Comparison of ENCODE assay signal across 23 cellular contexts in genomic region chr22:18058770-18059169, GRCh38. TPM values are rescaled to one million over a fixed set of nuclear protein-coding genes. Genes with fewer than 3 reads are reported as not detected.
DNase-seq lines count a peak whose midpoint lies in the region; TF ChIP-seq lines count a peak whose summit lies in the region.
"Had no signal": no experiment of that assay in that cellular context is flagged by ENCODE, and none has a peak within 500 bp of the region (broad histone marks: within the 10 kb centered on the region; RNA-seq: fewer than 3 reads in every experiment).

No MANE protein-coding gene starts in this region.

- H3K27ac Mint-ChIP-seq in H9, result no peak overlapping the region
- H3K27ac Mint-ChIP-seq: activated CD4-positive, alpha-beta T cell treated with anti-CD3 and anti-CD28 coated beads, Interleukin-2, amount 10 ng/mL, durations not matched to agents 24 days and 14 days; activated CD8-positive, alpha-beta memory T cell treated with anti-CD3 and anti-CD28 coated beads, Interleukin-2, amount 10 ng/mL, durations not matched to agents 7 days and 5 days; activated naive CD4-positive, alpha-beta T cell treated with anti-CD3 and anti-CD28 coated beads for 36 hours; activated T-cell treated with anti-CD3 and anti-CD28 coated beads, Interleukin-2, amount 50 U/mL, for 72 hours had no signal

- no peak overlapping the region for H3K4ac ChIP-seq in H9 (ENCODE audit: low read depth, low read length)

- no peak overlapping the region for H2AK5ac ChIP-seq in H9 (ENCODE audit: insufficient read length, low read length)

- H3K18ac ChIP-seq in H9 (ENCODE audit: insufficient read length, low read depth, low read length), result no peak overlapping the region

- H3K4me1 ChIP-seq in OCI-LY3 (ENCODE audit: low read length) (peaks cover 69% of the 10 kb centered on the region), hepatocyte (ENCODE audit: insufficient read depth) (peaks cover 49% of the 10 kb centered on the region), spleen (peaks cover 8 to 77% (median 40%) of the 10 kb centered on the region in 6 donors), uterus (peaks cover 9 to 13% of the 10 kb centered on the region in 2 donors), H9 (ENCODE audit: insufficient read depth, low read length) (no peaks in the 10 kb centered on the region)

- no peaks in the 10 kb centered on the region for H4K20me1 ChIP-seq in OCI-LY3 (ENCODE audit: insufficient read depth, low read length)
- H4K20me1 ChIP-seq in hepatocyte (ENCODE audit: insufficient read depth, poor library complexity, severe bottlenecking), result no peaks in the 10 kb centered on the region
- H4K20me1 ChIP-seq in H9 (ENCODE audit: control insufficient read depth, insufficient read depth, insufficient read length), result peaks cover 3% of the 10 kb centered on the region

- H3K4me2 ChIP-seq in OCI-LY3 (ENCODE audit: low read length), result peak overlapping the region; percentile 58
- H3K4me2 ChIP-seq in hepatocyte, result peak overlapping the region; percentile 26
- H3K4me2 ChIP-seq in H9 (ENCODE audit: insufficient read depth, insufficient read length, low read length), result no peak overlapping the region

- 94% methylated on average over 6 of the region's 6 CpGs for WGBS in hepatocyte (ENCODE audit: low lambda C conversion rate, missing lambda C conversion rate)
- 78 to 95% (median 95%) methylated on average over 6 of the region's 6 CpGs for WGBS in spleen, 5 donors
- WGBS in H9 (ENCODE audit: extremely low coverage, insufficient read length, low lambda C conversion rate), result no CpG with 5 or more reads among the region's 6 CpGs

- H2BK12ac ChIP-seq in H9 (ENCODE audit: insufficient read length, low read depth, low read length), result no peak overlapping the region

- TF ChIP-seq CTCF in OCI-LY3 (IDR thresholded peaks at IDR 0.05; ENCODE audit: low read depth, low read length) (no peak), hepatocyte (IDR thresholded peaks at IDR 0.05; ENCODE audit: poor library complexity) (no peak), spleen (IDR thresholded peaks at IDR 0.05 in 8 of 11, conservative IDR thresholded peaks at IDR 0.05 in 3 of 11) (no peak), uterus (IDR thresholded peaks at IDR 0.05) (no peak), GM10248 (IDR thresholded peaks at IDR 0.05; ENCODE audit: control extremely low read depth, extremely low read depth, low read depth, missing control alignments) (no peak), H9 (conservative IDR thresholded peaks at IDR 0.05) (no peak)

- no peaks in the 10 kb centered on the region for H3K36me3 ChIP-seq in OCI-LY3 (replicated peaks; ENCODE audit: low read depth, low read length)
- no peaks in the 10 kb centered on the region for H3K36me3 ChIP-seq in hepatocyte (replicated peaks; ENCODE audit: insufficient read depth, low read depth)
- no peaks in the 10 kb centered on the region for H3K36me3 ChIP-seq in spleen
- no peaks in the 10 kb centered on the region for H3K36me3 ChIP-seq in uterus
- H3K36me3 ChIP-seq: breast epithelium had no signal

- DNase-seq in hepatocyte (ENCODE audit: low spot score) (no peak), spleen (peak; percentile 44), uterus (no peak), GM10248 (ENCODE audit: extremely low spot score) (no peak), H9 (no peak)
- DNase-seq in activated naive CD4-positive, alpha-beta T cell treated with Interleukin-2 at 50 U/mL for 16 hours, result no peak
- DNase-seq: activated CD4-positive, alpha-beta T cell treated with anti-CD3 and anti-CD28 coated beads, Interleukin-2, amount 10 ng/mL, durations not matched to agents 24 days and 14 days; activated CD8-positive, alpha-beta memory T cell treated with anti-CD3 and anti-CD28 coated beads, Interleukin-2, amount 10 ng/mL, durations not matched to agents 7 days and 5 days; activated naive CD4-positive, alpha-beta T cell treated with anti-CD3 and anti-CD28 coated beads for 36 hours; activated T-cell treated with anti-CD3 and anti-CD28 coated beads, Interleukin-2, amount 50 U/mL, for 72 hours; amniotic stem cell; DMS79 treated with DMSO at 0.1 percent for 48 hours; mucosa of descending colon; NCI-H1105; NCI-H2029 treated with DMSO at 0.1 percent for 48 hours; NCI-H345; NCI-H774; testis had no signal

- peak overlapping the region; percentile 87; the same call in 1 of the 2 replicates for H3K9ac ChIP-seq in OCI-LY3 (ENCODE audit: low read length)
- no peak overlapping the region for H3K9ac ChIP-seq in H9 (ENCODE audit: extremely low read depth, insufficient read length, low read length)

- no peaks in the 10 kb centered on the region for H3K23me2 ChIP-seq in H9 (ENCODE audit: insufficient read length, low read depth, low read length, poor library complexity, severe bottlenecking)

- no peak overlapping the region for H2BK20ac ChIP-seq in H9 (ENCODE audit: low read depth, low read length, poor library complexity, severe bottlenecking)

- H3K79me2 ChIP-seq in OCI-LY3 (ENCODE audit: low read length) (no peaks in the 10 kb centered on the region), hepatocyte (no peaks in the 10 kb centered on the region), H9 (ENCODE audit: insufficient read depth, low read length) (no peaks in the 10 kb centered on the region)

- peaks cover 16 to 18% of the 10 kb centered on the region in 2 experiments for H3K4me1 Mint-ChIP-seq in H9
- H3K4me1 Mint-ChIP-seq: activated CD4-positive, alpha-beta T cell treated with anti-CD3 and anti-CD28 coated beads, Interleukin-2, amount 10 ng/mL, durations not matched to agents 24 days and 14 days had no signal

- peaks cover 5 to 6% of the 10 kb centered on the region in 2 experiments; a peak in 3 of 5 replicates for H3K9me3 Mint-ChIP-seq in H9
- H3K9me3 Mint-ChIP-seq: activated CD4-positive, alpha-beta T cell treated with anti-CD3 and anti-CD28 coated beads, Interleukin-2, amount 10 ng/mL, durations not matched to agents 24 days and 14 days; activated naive CD4-positive, alpha-beta T cell treated with anti-CD3 and anti-CD28 coated beads for 36 hours; activated T-cell treated with anti-CD3 and anti-CD28 coated beads, Interleukin-2, amount 50 U/mL, for 72 hours had no signal

- H3T11ph ChIP-seq in H9 (ENCODE audit: low read length), result no peak overlapping the region

- peaks cover 20% of the 10 kb centered on the region for H3K27me3 Mint-ChIP-seq in H9 (ENCODE audit: low read depth)

- H4K91ac ChIP-seq in H9 (ENCODE audit: insufficient read length, low read depth, low read length), result no peak overlapping the region

- peak overlapping the region; percentile 94 for H3K27ac ChIP-seq in OCI-LY3 (ENCODE audit: low read length)
- peak overlapping the region; percentile 96 for H3K27ac ChIP-seq in hepatocyte
- peak overlapping the region in 4 of 8 donors; percentile 74 to 88 (median 84) for H3K27ac ChIP-seq in spleen
- peak overlapping the region; percentile 90 to 99 for H3K27ac ChIP-seq in uterus
- H3K27ac ChIP-seq in H9 (ENCODE audit: insufficient read length, low read depth, low read length), result no peak overlapping the region
- H3K27ac ChIP-seq: HL-60, VCaP had no signal

- H3K27me3 ChIP-seq in OCI-LY3 (ENCODE audit: low read depth, low read length) (no peaks in the 10 kb centered on the region), hepatocyte (no peaks in the 10 kb centered on the region), spleen (replicated peaks in 1 of 7) (no peaks in the 10 kb centered on the region), uterus (no peaks in the 10 kb centered on the region), H9 (ENCODE audit: insufficient read depth, low read length) (no peaks in the 10 kb centered on the region)
- H3K27me3 ChIP-seq: breast epithelium, testis had no signal

- H3K4me3 ChIP-seq in OCI-LY3 (ENCODE audit: low read length), result no peak overlapping the region
- H3K4me3 ChIP-seq in hepatocyte, result no peak overlapping the region
- H3K4me3 ChIP-seq in spleen, result no peak overlapping the region
- no peak overlapping the region for H3K4me3 ChIP-seq in uterus
- H3K4me3 ChIP-seq: breast epithelium, mucosa of descending colon, testis had no signal

- H3K36me3 Mint-ChIP-seq in H9 (ENCODE audit: insufficient read depth in 1 of 3, low read depth in 3 of 3), result peaks cover 0 to 4% (median 3%) of the 10 kb centered on the region in 3 experiments; a peak in 4 of 7 replicates
- H3K36me3 Mint-ChIP-seq: activated CD8-positive, alpha-beta memory T cell treated with anti-CD3 and anti-CD28 coated beads, Interleukin-2, amount 10 ng/mL, durations not matched to agents 7 days and 5 days had no signal

- CTCF ChIA-PET in GM10248 (lab: Yijun Ruan, JAX), result interaction anchor here (1.3 to 6.9 kb wide), 5 partner anchors 14 to 294 kb away, joined by 3 to 50 read pairs (median 5); no protein-coding TSS in a partner anchor

- no peaks in the 10 kb centered on the region for H3K79me1 ChIP-seq in H9 (ENCODE audit: insufficient read depth, low read depth, low read length, poor library complexity, severe bottlenecking)

- no peaks in the 10 kb centered on the region for H3K9me3 ChIP-seq in OCI-LY3 (ENCODE audit: insufficient read depth, low read length)
- no peaks in the 10 kb centered on the region for H3K9me3 ChIP-seq in hepatocyte (ENCODE audit: low read depth)
- H3K9me3 ChIP-seq in spleen, result no peaks in the 10 kb centered on the region
- no peaks in the 10 kb centered on the region for H3K9me3 ChIP-seq in uterus
- no peaks in the 10 kb centered on the region for H3K9me3 ChIP-seq in H9 (ENCODE audit: control insufficient read depth, low read depth, low read length)
- H3K9me3 ChIP-seq: breast epithelium, mucosa of descending colon, testis had no signal

- no peak overlapping the region for H2BK5ac ChIP-seq in H9 (ENCODE audit: insufficient read length, low read length)

- POLR2A ChIA-PET in GM10248 (lab: Yijun Ruan, JAX), result no interaction called here

- no peak overlapping the region for H2BK15ac ChIP-seq in H9 (ENCODE audit: low read depth, low read length)

- H3K23ac ChIP-seq in H9 (ENCODE audit: insufficient read length, low read depth, low read length), result no peak overlapping the region

- H3K56ac ChIP-seq in H9 (ENCODE audit: insufficient read length, low read depth, low read length), result no peak overlapping the region

- TF ChIP-seq POLR2A in spleen (IDR thresholded peaks at IDR 0.05) (no peak), uterus (IDR thresholded peaks at IDR 0.05) (no peak)

- no peaks in the 10 kb centered on the region for H3K9me2 ChIP-seq in hepatocyte (replicated peaks; ENCODE audit: insufficient read depth)

- no peak overlapping the region for H4K8ac ChIP-seq in H9 (replicated peaks; ENCODE audit: insufficient read length, low read depth, low read length)

- no peak overlapping the region for H4K5ac ChIP-seq in H9 (ENCODE audit: insufficient read length, low read depth, low read length)

- intact Hi-C loops in spleen (cut with DNase I; ENCODE audit: low total_unique reads) (no loop called here), uterus (cut with DNase I; ENCODE audit: low total_unique reads) (no loop called here)

- no peak overlapping the region for H3K4me3 Mint-ChIP-seq in H9
- H3K4me3 Mint-ChIP-seq: activated CD4-positive, alpha-beta T cell treated with anti-CD3 and anti-CD28 coated beads, Interleukin-2, amount 10 ng/mL, durations not matched to agents 24 days and 14 days; activated CD8-positive, alpha-beta memory T cell treated with anti-CD3 and anti-CD28 coated beads, Interleukin-2, amount 10 ng/mL, durations not matched to agents 7 days and 5 days; activated naive CD4-positive, alpha-beta T cell treated with anti-CD3 and anti-CD28 coated beads for 36 hours; activated T-cell treated with anti-CD3 and anti-CD28 coated beads, Interleukin-2, amount 50 U/mL, for 72 hours; neural crest cell had no signal

- H2AFZ ChIP-seq in OCI-LY3 (ENCODE audit: low read depth, low read length) (no peak overlapping the region), hepatocyte (no peak overlapping the region), H9 (ENCODE audit: low read length) (no peak overlapping the region)

- H3K14ac ChIP-seq in H9 (ENCODE audit: insufficient read depth, low read length), result no peak overlapping the region; the same call in 1 of the 2 replicates

- H2BK120ac ChIP-seq in H9 (ENCODE audit: low read depth, low read length, poor library complexity, severe bottlenecking), result no peak overlapping the region

RNA-seq across cellular contexts. Expression of gene PEX26, which starts 19.0 kb away (rescaled TPM):
- total RNA-seq in hepatocyte (27.6 and 30.9 TPM in 2 replicates), spleen (10 to 100 TPM; 29.2 to 41.0 (median 37.4) TPM), uterus (10 to 100 TPM; 28.2 to 36.1 (median 31.2) TPM), H9 (2021) (35.4 and 37.0 TPM in 2 replicates)
- polyA plus RNA-seq in hepatocyte (3.7 and 5.4 TPM in 2 replicates), spleen (10 to 100 TPM in 1 of 3 donors, 1 to 10 TPM in 2; 5.1 to 22.7 (median 7.1) TPM)

RNA-seq across cellular contexts. Expression of gene MICAL3, which starts 34.4 kb away (rescaled TPM):
- total RNA-seq in hepatocyte, result 15.4 and 22.7 TPM in 2 replicates
- 4.6 and 12.6 TPM in 2 replicates for polyA plus RNA-seq in hepatocyte
- 100 to 1,000 TPM in 2 of 7 donors, 10 to 100 TPM in 5; 54.3 to 133 (median 92.1) TPM for total RNA-seq in spleen
- 10 to 100 TPM in 1 of 3 donors, 1 to 10 TPM in 2; 2.6 to 14.9 (median 3.1) TPM for polyA plus RNA-seq in spleen
- total RNA-seq in uterus, result 100 to 1,000 TPM in 1 of 4 donors, 10 to 100 TPM in 3; 13.5 to 167 (median 47.2) TPM
- total RNA-seq in H9 (2021), result 41.6 and 50.2 TPM in 2 replicates

RNA-seq across cellular contexts. Expression of gene TUBA8, which starts 51.8 kb away (rescaled TPM):
- total RNA-seq in hepatocyte (1.5 TPM in 1 of 2 replicates, not detected in the other), spleen (1 to 10 TPM; 2.6 to 5.7 (median 4.7) TPM), uterus (10 to 100 TPM in 1 of 4 donors, 1 to 10 TPM in 1, under 1 TPM in 1, not detected in 1; 0.90 to 14.6 (median 2.2) TPM), H9 (2021) (1.6 and 2.0 TPM in 2 replicates)
- polyA plus RNA-seq in hepatocyte (0.33 and 0.46 TPM in 2 replicates), spleen (1 to 10 TPM; 2.2 to 3.9 (median 3.7) TPM)
